Comparison of ENCODE assay signal across 28 cellular contexts in genomic region chr3:146396792-146397191, GRCh38.
"Had no signal": no experiment of that assay in that cellular context is flagged by ENCODE, and none has a peak within 500 bp of the region (broad histone marks: within the 10 kb centered on the region; RNA-seq: fewer than 3 reads in every experiment).

No MANE protein-coding gene starts in this region.

- H3K4me3 ChIP-seq: PC-9 had no signal

- H3K9ac ChIP-seq: KMS-11 had no signal

- H3K27ac ChIP-seq: KMS-11, PC-9, WERI-Rb-1 had no signal

- H2AFZ ChIP-seq: PC-9 had no signal

- DNase-seq: activated CD4-positive, alpha-beta memory T cell treated with anti-CD3 and anti-CD28 coated beads, Interleukin-2, amount 10 ng/mL, durations not matched to agents 7 days and 5 days; activated CD4-positive, alpha-beta T cell treated with anti-CD3 and anti-CD28 coated beads for 1 hour; activated CD4-positive, alpha-beta T cell treated with anti-CD3 and anti-CD28 coated beads for 48 hours; activated CD4-positive, CD25-positive, alpha-beta regulatory T cell; activated gamma-delta T cell treated with Interleukin-2 at 50 U/mL for 16 hours; activated naive CD4-positive, alpha-beta T cell treated with anti-CD3 and anti-CD28 coated beads, Interleukin-2, amount 10 ng/mL, durations not matched to agents 7 days and 5 days; activated naive CD8-positive, alpha-beta T cell treated with anti-CD3 and anti-CD28 coated beads, Interleukin-2, amount 50 U/mL, for 24 hours; activated T-cell treated with anti-CD3 and anti-CD28 coated beads, Interleukin-2, amount 50 U/mL, for 24 hours; anterior cingulate cortex; caudate nucleus; cerebellar nuclear complex; MV-4-11; NCI-H1092; NCI-H1436 treated with DMSO at 0.1 percent for 48 hours; NCI-H1694 treated with DMSO at 0.1 percent for 48 hours; NCI-H2029; NCI-H2171; NCI-H510A; NCI-H526; NCI-H748 treated with DMSO at 0.1 percent for 48 hours; NK-92 treated with Interleukin-12 subunit alpha and Interleukin-12 subunit beta, amount 100 ng/mL, for 24 hours; PC-9; Right ventricle myocardium superior; T1000; WERI-Rb-1 had no signal

- FAIRE-seq: bronchial epithelial cell, RCC 7860 had no signal

- H3K4me2 ChIP-seq: KMS-11, PC-9 had no signal

- H3K36me3 ChIP-seq: WERI-Rb-1 had no signal

- ATAC-seq: activated naive CD8-positive, alpha-beta T cell treated with anti-CD3 and anti-CD28 coated beads, Interleukin-2, amount 50 U/mL, for 24 hours had no signal
